9 cellular contexts compared by ENCODE assay signal in genomic region chr11:11786771-11787170, GRCh38. TPM values are rescaled to one million over a fixed set of nuclear protein-coding genes. Genes with fewer than 3 reads are reported as not detected.
DNase-seq lines count a peak whose midpoint lies in the region; ATAC-seq and TF ChIP-seq lines count a peak whose summit lies in the region.
"Had no signal": no experiment of that assay in that cellular context is flagged by ENCODE, and none has a peak within 500 bp of the region (broad histone marks: within the 10 kb centered on the region; RNA-seq: fewer than 3 reads in every experiment).

No MANE protein-coding gene starts in this region.

- intact Hi-C loops in transverse colon (cut with DNase I; ENCODE audit: low total_unique reads) = loop anchor here (5.0 to 10.0 kb wide), 5 partner anchors 162 to 994 kb away; partner anchors contain the start of gene GALNT18

- no peak for TF ChIP-seq EP300 in transverse colon (IDR thresholded peaks at IDR 0.05; ENCODE audit: low read depth)

- peak overlapping the region; percentile 77 for H3K27ac Mint-ChIP-seq in glutamatergic neuron (ENCODE audit: unreplicated experiment)
- H3K27ac Mint-ChIP-seq: activated naive CD8-positive, alpha-beta T cell treated with anti-CD3 and anti-CD28 coated beads, Interleukin-2, amount 50 U/mL, for 24 hours had no signal

- H3K4me3 ChIP-seq in transverse colon = no peak overlapping the region

- ATAC-seq in GM18867 (IDR thresholded peaks at IDR 0.05; ENCODE audit: unreplicated experiment) (no peak), GM19467 (IDR thresholded peaks at IDR 0.05; ENCODE audit: unreplicated experiment) (no peak), HG03095 (IDR thresholded peaks at IDR 0.05; ENCODE audit: unreplicated experiment) (no peak)
- ATAC-seq: activated naive CD8-positive, alpha-beta T cell treated with anti-CD3 and anti-CD28 coated beads, Interleukin-2, amount 50 U/mL, for 24 hours had no signal

- H3K4me3 Mint-ChIP-seq in glutamatergic neuron (ENCODE audit: unreplicated experiment) = peak overlapping the region; percentile 21
- H3K4me3 Mint-ChIP-seq: activated naive CD8-positive, alpha-beta T cell treated with anti-CD3 and anti-CD28 coated beads, Interleukin-2, amount 50 U/mL, for 24 hours had no signal

- H3K27me3 ChIP-seq in transverse colon = no peaks in the 10 kb centered on the region

- no peak overlapping the region for H3K27ac ChIP-seq in transverse colon

- H3K9me3 ChIP-seq in transverse colon = no peaks in the 10 kb centered on the region

- peaks cover 32% of the 10 kb centered on the region for H3K4me1 Mint-ChIP-seq in glutamatergic neuron (ENCODE audit: low read depth, unreplicated experiment)
- H3K4me1 Mint-ChIP-seq: activated naive CD8-positive, alpha-beta T cell treated with anti-CD3 and anti-CD28 coated beads, Interleukin-2, amount 50 U/mL, for 24 hours had no signal

- peak; percentile 56 for TF ChIP-seq CTCF in glutamatergic neuron (IDR thresholded peaks at IDR 0.05; ENCODE audit: partially characterized antibody, unreplicated experiment)
- peak in 4 of 5 experiments; percentile 28 to 39 (median 35) for TF ChIP-seq CTCF in transverse colon (IDR thresholded peaks at IDR 0.05)

- no peaks in the 10 kb centered on the region for H3K36me3 Mint-ChIP-seq in glutamatergic neuron (ENCODE audit: unreplicated experiment)

- H3K9me3 Mint-ChIP-seq in glutamatergic neuron (ENCODE audit: unreplicated experiment) = peaks cover 13% of the 10 kb centered on the region
- H3K9me3 Mint-ChIP-seq: activated naive CD8-positive, alpha-beta T cell treated with anti-CD3 and anti-CD28 coated beads, Interleukin-2, amount 50 U/mL, for 24 hours had no signal

- H3K36me3 ChIP-seq in transverse colon = no peaks in the 10 kb centered on the region

- no peak for TF ChIP-seq POLR2A in transverse colon (IDR thresholded peaks at IDR 0.05)

- in situ Hi-C loops in transverse colon (cut with MboI; ENCODE audit: low pct_ligation_motif_present in 1 of 4, low pct_unique_long_range_greater_than_20kb in 1 of 4, low sequenced_read_pairs in 3 of 4) = loop anchor here (5.0 to 25.0 kb wide), 8 partner anchors 501 to 1002 kb away; no protein-coding TSS in a partner anchor

- 50 to 85% methylated on average over 1 to 4 of the region's 4 CpGs for WGBS in transverse colon (ENCODE audit: low coverage in 1 of 2), 2 donors

- DNase-seq in SIG-M5 treated with dmso at 0.1 percent for 504 hours (lab: John Stamatoyannopoulos, UW; ENCODE audit: unreplicated experiment) = peak; percentile 21
- no peak for DNase-seq in SIG-M5 (lab: John Stamatoyannopoulos, UW)
- peak; percentile 25 for DNase-seq in SK-N-DZ (ENCODE audit: low spot score)
- no peak for DNase-seq in glutamatergic neuron
- DNase-seq in transverse colon = no peak
- DNase-seq: activated naive CD8-positive, alpha-beta T cell treated with anti-CD3 and anti-CD28 coated beads, Interleukin-2, amount 50 U/mL, for 24 hours had no signal

- no peaks in the 10 kb centered on the region for H3K4me1 ChIP-seq in transverse colon

- H3K27me3 Mint-ChIP-seq in glutamatergic neuron (ENCODE audit: unreplicated experiment) = peaks cover 7% of the 10 kb centered on the region

RNA-seq across cellular contexts. Expression of gene USP47, which starts 55.0 kb away (rescaled TPM):
- polyA plus RNA-seq in SK-N-DZ (2014; cell fraction: cytosol; rRNA removed) = 23.4 and 28.2 TPM in 2 replicates
- 43.6 and 45.9 TPM in 2 replicates for polyA plus RNA-seq in SK-N-DZ (2014; cell fraction: nucleus; rRNA removed)
- total RNA-seq in glutamatergic neuron (ENCODE audit: unreplicated experiment) = 63.4 TPM
- total RNA-seq in transverse colon = 10 to 100 TPM; 42.6 to 85.1 (median 57.3) TPM

Comparison
In these comparisons a context has a peak if more than half of its experiments do, and no peak if none do; other contexts are left out.
1. DNase-seq: peak in SIG-M5 treated with dmso at 0.1 percent for 504 hours (single experiment) and SK-N-DZ (single experiment); none in SIG-M5 (single experiment), glutamatergic neuron (single experiment) and transverse colon (single experiment).